ENCODE assay signal across 8 cellular contexts in genomic region chr9:104927216-104927911, GRCh38. TPM values are rescaled to one million over a fixed set of nuclear protein-coding genes. Genes with fewer than 3 reads are reported as not detected.
DNase-seq lines count a peak whose midpoint lies in the region.

No MANE protein-coding gene starts in this region.

- H3K27me3 ChIP-seq in mesendoderm (ENCODE audit: insufficient read depth, low read length, poor library complexity) (no peaks in the 10 kb centered on the region), subcutaneous abdominal adipose tissue (ENCODE audit: control insufficient read depth in 5 of 5, insufficient read depth in 4 of 5, low read length in 5 of 5) (no peaks in the 10 kb centered on the region)

- H3K4ac ChIP-seq in mesendoderm (ENCODE audit: low read depth, low read length), result no peak overlapping the region

- peak overlapping the region; percentile 71 for H3K56ac ChIP-seq in mesendoderm (ENCODE audit: low read length)

- H2AK5ac ChIP-seq in mesendoderm (ENCODE audit: low read length), result no peak overlapping the region

- H3K18ac ChIP-seq in mesendoderm (ENCODE audit: low read length), result peak overlapping the region; percentile 56

- no peaks in the 10 kb centered on the region for H3K79me2 ChIP-seq in mesendoderm (ENCODE audit: control insufficient read depth, insufficient read depth, low read length)

- no peak overlapping the region for H3K23ac ChIP-seq in mesendoderm (ENCODE audit: low read length)

- H3K9ac ChIP-seq in mesendoderm (ENCODE audit: low read length) (peak overlapping the region; percentile 74), subcutaneous abdominal adipose tissue (ENCODE audit: low read length in 5 of 5) (peak overlapping the region; percentile 86 to 99 (median 92))

- H3K9me3 ChIP-seq in subcutaneous abdominal adipose tissue (ENCODE audit: control insufficient read depth in 5 of 5, low read length in 5 of 5), result no peaks in the 10 kb centered on the region

- H2BK5ac ChIP-seq in mesendoderm (ENCODE audit: low read length), result no peak overlapping the region

- peak overlapping the region; percentile 82 for H3K4me2 ChIP-seq in mesendoderm (ENCODE audit: low read length)

- H3K36me3 ChIP-seq in mesendoderm (ENCODE audit: control insufficient read depth, insufficient read depth, low read length) (no peaks in the 10 kb centered on the region), subcutaneous abdominal adipose tissue (ENCODE audit: control insufficient read depth in 5 of 5, insufficient read depth in 5 of 5, low read length in 5 of 5) (peaks cover 3 to 7% (median 5%) of the 10 kb centered on the region in 5 donors)

- no peak overlapping the region for H4K8ac ChIP-seq in mesendoderm (ENCODE audit: low read depth, low read length)

- DNase-seq in ELF-1 (ENCODE audit: low read depth, low spot score), result peak; percentile 74
- peak; percentile 11 for DNase-seq in KBM-7
- peak; percentile 3 to 4 for DNase-seq in activated CD4-positive, alpha-beta T cell treated with anti-CD3 and anti-CD28 coated beads, Interleukin-2, amount 50 U/mL, for 4 hours
- DNase-seq in epithelial cell of prostate (ENCODE audit: low read depth, low spot score), result no peak
- peak; percentile 79 for DNase-seq in mesendoderm
- DNase-seq in GF-D8 (lab: John Stamatoyannopoulos, UW), result no peak
- no peak for DNase-seq in NCI-H1694 (lab: John Stamatoyannopoulos, UW)

- no peak overlapping the region for H2BK15ac ChIP-seq in mesendoderm (replicated peaks; ENCODE audit: low read depth)

- H2BK120ac ChIP-seq in mesendoderm (ENCODE audit: low read depth, low read length), result no peak overlapping the region

- H3K79me1 ChIP-seq in mesendoderm (ENCODE audit: low read length), result no peaks in the 10 kb centered on the region

- in situ Hi-C loops in KBM-7 (cut with MboI; ENCODE audit: low pct_unique_long_range_greater_than_20kb, low sequenced_read_pairs), result no loop called here

- H4K5ac ChIP-seq in mesendoderm (ENCODE audit: low read length), result no peak overlapping the region

- H3K4me1 ChIP-seq in mesendoderm (ENCODE audit: control insufficient read depth, low read depth, low read length) (no peaks in the 10 kb centered on the region), subcutaneous abdominal adipose tissue (ENCODE audit: control insufficient read depth in 5 of 5, insufficient read depth in 5 of 5, low read length in 5 of 5) (peaks cover 0 to 49% (median 38%) of the 10 kb centered on the region in 5 donors)

- H3K27ac ChIP-seq in epithelial cell of prostate (peak overlapping the region; percentile 78), mesendoderm (ENCODE audit: low read depth, low read length) (peak overlapping the region; percentile 5), subcutaneous abdominal adipose tissue (ENCODE audit: low read depth, low read length) (peak overlapping the region; percentile 97)

- H3K4me3 ChIP-seq in mesendoderm (ENCODE audit: low read length), result peak overlapping the region; percentile 50
- peak overlapping the region; percentile 85 to 100 (median 97) for H3K4me3 ChIP-seq in subcutaneous abdominal adipose tissue (ENCODE audit: low read depth in 1 of 5, low read length in 5 of 5)

- WGBS in mesendoderm (ENCODE audit: extremely low coverage, insufficient coverage, low lambda C conversion rate), result no CpG with 5 or more reads among the region's 44 CpGs

RNA-seq across cellular contexts. Expression of gene ABCA1, which starts 0.6 kb away (rescaled TPM):
- polyA plus RNA-seq in mesendoderm (2013, experiment 1 of 2), result 1.0 TPM
- 1.1 TPM for polyA plus RNA-seq in mesendoderm (2013, experiment 2 of 2)

Comparison
In these comparisons a context has a peak if more than half of its experiments do, and no peak if none do; other contexts are left out.
1. DNase-seq: peak in ELF-1 (single experiment), KBM-7 (single experiment), activated CD4-positive, alpha-beta T cell treated with anti-CD3 and anti-CD28 coated beads, Interleukin-2, amount 50 U/mL, for 4 hours (2 of 2) and mesendoderm (single experiment); none in epithelial cell of prostate (single experiment), GF-D8 (single experiment) and NCI-H1694 (single experiment).
2. H3K27ac ChIP-seq: peak in every context shown above with its lines; median percentile 97 in subcutaneous abdominal adipose tissue; 78 in epithelial cell of prostate; 5 in mesendoderm.